In genomic region chr1:200279810-200280411, GRCh38 we compare ENCODE assay signal across 8 cellular contexts.
DNase-seq lines count a peak whose midpoint lies in the region; ATAC-seq and TF ChIP-seq lines count a peak whose summit lies in the region.

No MANE protein-coding gene starts in this region.

- peaks cover 0 to 1% (median 0%) of the 10 kb centered on the region in 7 donors for H3K9me3 Mint-ChIP-seq in naive B cell

- ATAC-seq in naive B cell (ENCODE audit: low read depth in 2 of 2) = no peak
- ATAC-seq in GM18873 (IDR thresholded peaks at IDR 0.05; ENCODE audit: low FRiP score, unreplicated experiment) = no peak

- peaks cover 5 to 15% (median 11%) of the 10 kb centered on the region in 3 donors for H3K4me1 Mint-ChIP-seq in naive B cell

- POLR2A ChIA-PET in HEK293T (lab: Yijun Ruan, JAX) = no interaction called here

- peaks cover 0 to 7% (median 0%) of the 10 kb centered on the region in 3 donors for H3K27me3 Mint-ChIP-seq in naive B cell

- no peaks in the 10 kb centered on the region for H3K36me3 Mint-ChIP-seq in naive B cell

- CTCF ChIA-PET in HEK293T (lab: Yijun Ruan, JAX) = interaction anchor here (0.7 to 1.2 kb wide), 8 partner anchors 10 to 225 kb away, joined by 3 to 6 read pairs (median 4); no protein-coding TSS in a partner anchor

- peak overlapping the region in 1 of 8 donors; percentile 2 for H3K4me3 Mint-ChIP-seq in naive B cell

- peak; percentile 10 to 44 for DNase-seq in NCI-H2081 (lab: John Stamatoyannopoulos, UW)
- DNase-seq in NCI-H2081 treated with DMSO at 0.1 percent for 48 hours (lab: John Stamatoyannopoulos, UW) = no peak
- peak; percentile 77 for DNase-seq in HEK293T (ENCODE audit: extremely low spot score)
- peak; percentile 59 for DNase-seq in RPMI7951 (ENCODE audit: low read depth)
- DNase-seq in effector CD8-positive, alpha-beta T cell (lab: John Stamatoyannopoulos, UW) = peak; percentile 4
- DNase-seq in naive B cell = no peak
- DNase-seq in NCI-H2171 (lab: John Stamatoyannopoulos, UW) = no peak

- H3K27ac Mint-ChIP-seq in naive B cell = peak overlapping the region in 4 of 6 donors; percentile 0 to 67 (median 62)

TF ChIP-seq in HEK293T, 16 proteins besides CTCF, POLR2A, EP300 and RAD21:
- TF ChIP-seq HDGF (IDR thresholded peaks at IDR 0.05; ENCODE audit: borderline replicate concordance) = no peak
- TF ChIP-seq LEF1 (IDR thresholded peaks at IDR 0.05; ENCODE audit: borderline replicate concordance) = no peak
- TF ChIP-seq CTBP1 (IDR thresholded peaks at IDR 0.05; ENCODE audit: borderline replicate concordance) = no peak
- TF ChIP-seq FOXM1 (IDR thresholded peaks at IDR 0.05; ENCODE audit: borderline replicate concordance) = no peak
- TF ChIP-seq FOXK2 (IDR thresholded peaks at IDR 0.05) = no peak
- TF ChIP-seq FOXA1 (IDR thresholded peaks at IDR 0.05) = no peak
- no peak for TF ChIP-seq ZNF384 (IDR thresholded peaks at IDR 0.05)
- TF ChIP-seq SUZ12 (IDR thresholded peaks at IDR 0.05) = no peak
- TF ChIP-seq SP1 (IDR thresholded peaks at IDR 0.05) = no peak
- TF ChIP-seq NFRKB (IDR thresholded peaks at IDR 0.05) = no peak
- TF ChIP-seq PKNOX1 (IDR thresholded peaks at IDR 0.05) = no peak
- TF ChIP-seq TARDBP (IDR thresholded peaks at IDR 0.05) = no peak
- TF ChIP-seq BHLHE40 (IDR thresholded peaks at IDR 0.05; ENCODE audit: borderline replicate concordance) = no peak
- no peak for TF ChIP-seq ELF4 (IDR thresholded peaks at IDR 0.05)
- TF ChIP-seq L3MBTL2 (conservative IDR thresholded peaks at IDR 0.05) = no peak
- TF ChIP-seq ARNT (IDR thresholded peaks at IDR 0.05) = no peak
TF ChIP-seq in HEK293T: peak in this region for 0.

Comparison
In these comparisons a context has a peak if more than half of its experiments do, and no peak if none do; other contexts are left out.
1. DNase-seq: peak in NCI-H2081 (2 of 2), HEK293T (single experiment), RPMI7951 (single experiment) and effector CD8-positive, alpha-beta T cell (single experiment); none in NCI-H2081 treated with DMSO at 0.1 percent for 48 hours (single experiment), naive B cell (single experiment) and NCI-H2171 (single experiment).